ENCODE assay signal across 8 cellular contexts in the genomic region with DNA sequence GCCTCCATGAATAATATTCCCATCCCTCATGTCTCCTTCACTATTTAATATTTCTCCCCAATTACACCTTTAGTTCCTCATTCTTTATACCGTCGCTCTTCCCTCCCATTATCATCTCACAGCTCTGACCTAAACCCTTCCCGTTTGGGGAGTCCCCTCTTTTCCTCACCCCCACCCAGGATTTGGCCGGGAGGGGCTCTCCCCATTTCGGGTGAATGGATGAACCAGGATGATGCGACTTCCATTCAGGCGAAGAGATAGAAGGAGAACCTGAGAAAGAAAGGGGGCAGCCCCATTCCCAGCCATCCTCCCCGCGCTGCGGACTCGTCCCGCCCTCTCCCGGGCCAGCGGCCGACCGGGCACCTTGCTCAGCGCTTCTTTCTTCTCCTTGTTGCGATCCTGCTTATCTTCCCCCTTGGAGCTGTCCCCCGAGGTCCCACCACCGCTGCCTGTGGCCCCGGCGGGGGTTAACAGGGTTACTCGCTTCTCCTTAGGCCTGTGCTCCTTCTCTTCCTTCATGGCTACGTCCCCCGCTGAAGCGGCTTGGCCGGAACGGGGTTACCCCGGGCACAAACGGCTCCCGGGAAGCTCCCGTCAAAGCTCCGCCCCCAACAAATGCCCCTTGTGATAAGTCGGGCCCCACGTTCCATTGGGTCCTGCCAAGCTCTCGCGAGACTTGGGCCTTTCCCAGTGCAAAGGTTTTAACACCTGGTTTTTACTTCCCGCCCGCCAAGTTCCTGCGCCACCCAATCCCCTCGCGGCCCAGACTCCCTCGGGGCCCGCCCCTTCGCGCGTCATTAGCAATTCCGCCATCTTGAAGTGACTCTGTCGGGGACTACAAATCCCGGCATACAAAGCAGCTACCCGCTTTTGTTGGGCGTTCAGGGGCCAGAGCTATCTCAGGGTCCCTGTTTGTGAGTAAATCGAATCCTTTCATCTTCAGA. TPM values are rescaled to one million over a fixed set of nuclear protein-coding genes. Genes with fewer than 3 reads are reported as not detected.
A peak's percentile ranks its signal among the peaks of the same experiment; 100 is the strongest.
DNase-seq lines count a peak whose midpoint lies in the region; ATAC-seq and TF ChIP-seq lines count a peak whose summit lies in the region.

A gene with protein sequence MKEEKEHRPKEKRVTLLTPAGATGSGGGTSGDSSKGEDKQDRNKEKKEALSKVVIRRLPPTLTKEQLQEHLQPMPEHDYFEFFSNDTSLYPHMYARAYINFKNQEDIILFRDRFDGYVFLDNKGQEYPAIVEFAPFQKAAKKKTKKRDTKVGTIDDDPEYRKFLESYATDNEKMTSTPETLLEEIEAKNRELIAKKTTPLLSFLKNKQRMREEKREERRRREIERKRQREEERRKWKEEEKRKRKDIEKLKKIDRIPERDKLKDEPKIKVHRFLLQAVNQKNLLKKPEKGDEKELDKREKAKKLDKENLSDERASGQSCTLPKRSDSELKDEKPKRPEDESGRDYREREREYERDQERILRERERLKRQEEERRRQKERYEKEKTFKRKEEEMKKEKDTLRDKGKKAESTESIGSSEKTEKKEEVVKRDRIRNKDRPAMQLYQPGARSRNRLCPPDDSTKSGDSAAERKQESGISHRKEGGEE (minus strand): TSS at position 554 of the 944 bp plus-strand sequence. CDS start 35 bp downstream, at position 519.

- peaks cover 9% of the 10 kb centered on the region for H3K4me1 Mint-ChIP-seq in Calu3 (ENCODE audit: low read depth, unreplicated experiment)
- H3K4me1 Mint-ChIP-seq in endothelial cell (ENCODE audit: unreplicated experiment), result peaks cover 6% of the 10 kb centered on the region
- H3K4me1 Mint-ChIP-seq in mesothelial cell of epicardium, result peaks cover 12% of the 10 kb centered on the region

- no peaks in the 10 kb centered on the region for H3K9me2 ChIP-seq in OCI-LY1 (ENCODE audit: low read depth, low read length)

- DNase-seq in Calu3 (peak; percentile 96), endothelial cell (ENCODE audit: low spot score) (peak; percentile 85), mesothelial cell of epicardium (ENCODE audit: low spot score in 2 of 2, unreplicated experiment in 2 of 2) (peak; percentile 88 to 93)
- peak; percentile 91 for DNase-seq in activated CD8-positive, alpha-beta memory T cell treated with anti-CD3 and anti-CD28 coated beads, Interleukin-2, amount 50 U/mL, for 48 hours
- peak; percentile 85 to 89 for DNase-seq in stimulated activated CD8-positive, alpha-beta memory T cell treated with anti-CD3 and anti-CD28 coated beads, Interleukin-15, amount 100 ng/mL, for 48 hours (ENCODE audit: low read depth in 2 of 2)

- TF ChIP-seq CTCF in Calu3 (IDR thresholded peaks at IDR 0.05; ENCODE audit: unreplicated experiment), result no peak
- no peak for TF ChIP-seq CTCF in OCI-LY1 (IDR thresholded peaks at IDR 0.05; ENCODE audit: low read length)
- no peak for TF ChIP-seq CTCF in endothelial cell (IDR thresholded peaks at IDR 0.05; ENCODE audit: unreplicated experiment)
- TF ChIP-seq CTCF in mesothelial cell of epicardium (IDR thresholded peaks at IDR 0.05; ENCODE audit: unreplicated experiment), result no peak

- intact Hi-C loops in Calu3 (cut with micrococcal nuclease; ENCODE audit: unreplicated experiment), result no loop called here

- ATAC-seq in GM21447 (IDR thresholded peaks at IDR 0.05; ENCODE audit: unreplicated experiment), result peak; percentile 97

- H4K20me1 ChIP-seq in OCI-LY1 (ENCODE audit: insufficient read depth, low read length), result no peaks in the 10 kb centered on the region

- peaks cover 9% of the 10 kb centered on the region for H3K79me2 ChIP-seq in OCI-LY1 (ENCODE audit: insufficient read depth, low read length)

- H3K4me3 Mint-ChIP-seq in Calu3 (ENCODE audit: low read depth, unreplicated experiment), result peak within 1 kb of the TSS; percentile 84
- peak within 1 kb of the TSS; percentile 99 for H3K4me3 Mint-ChIP-seq in endothelial cell (ENCODE audit: unreplicated experiment)
- H3K4me3 Mint-ChIP-seq in mesothelial cell of epicardium, result peak within 1 kb of the TSS; percentile 96

- no peaks in the 10 kb centered on the region for H3F3A ChIP-seq in OCI-LY1 (ENCODE audit: insufficient read depth, low read length)

- H3K27ac ChIP-seq in HUES64 (ENCODE audit: low read depth, low read length) (peak within 1 kb of the TSS; percentile 92), OCI-LY1 (ENCODE audit: low read depth, low read length, poor library complexity, severe bottlenecking) (no peak within 1 kb of the TSS)

- H3K36me3 ChIP-seq in HUES64 (ENCODE audit: insufficient read depth, low read length), result peaks cover 37% of the 10 kb centered on the region
- H3K36me3 ChIP-seq in OCI-LY1 (ENCODE audit: insufficient read depth, low read length), result peaks cover 26% of the 10 kb centered on the region

- H3K4me1 ChIP-seq in HUES64 (ENCODE audit: insufficient read depth, low read length) (no peaks in the 10 kb centered on the region), OCI-LY1 (ENCODE audit: insufficient read depth, low read length, severe bottlenecking) (peaks cover 19% of the 10 kb centered on the region)

- no peaks in the 10 kb centered on the region for H3K9me3 ChIP-seq in HUES64 (ENCODE audit: insufficient read depth, low read depth, low read length)
- no peaks in the 10 kb centered on the region for H3K9me3 ChIP-seq in OCI-LY1 (ENCODE audit: low read length)

- peaks cover 34% of the 10 kb centered on the region for H3K36me3 Mint-ChIP-seq in Calu3 (ENCODE audit: insufficient read depth, unreplicated experiment)
- H3K36me3 Mint-ChIP-seq in endothelial cell (ENCODE audit: low read depth, unreplicated experiment), result peaks cover 5% of the 10 kb centered on the region
- peaks cover 16% of the 10 kb centered on the region for H3K36me3 Mint-ChIP-seq in mesothelial cell of epicardium

- H3K4me2 ChIP-seq in OCI-LY1 (ENCODE audit: low read length), result peak within 1 kb of the TSS; percentile 79

- under 1% methylated on average over 53 of the region's 53 CpGs for WGBS in HUES64

- H3K4me3 ChIP-seq in HUES64 (ENCODE audit: low read length) (peak within 1 kb of the TSS; percentile 99), OCI-LY1 (ENCODE audit: low read depth, low read length, poor library complexity, severe bottlenecking) (peak within 1 kb of the TSS; percentile 76)

- no peaks in the 10 kb centered on the region for H3K27me3 Mint-ChIP-seq in Calu3 (ENCODE audit: unreplicated experiment)
- H3K27me3 Mint-ChIP-seq in endothelial cell (ENCODE audit: unreplicated experiment), result no peaks in the 10 kb centered on the region
- peaks cover 2% of the 10 kb centered on the region for H3K27me3 Mint-ChIP-seq in mesothelial cell of epicardium (ENCODE audit: low read depth)

- CTCF ChIA-PET in Calu3 (lab: Charles Lee), result interaction anchor here (0.8 to 1.4 kb wide), 4 partner anchors 18 to 243 kb away, joined by 3 to 6 read pairs (median 6); partner anchors contain the start of genes RNF113A and RPL39

- no TSS peak for BruUV-seq in Calu3 (replicated peaks; lab: Mats Ljungman, UMichigan)

- peak within 1 kb of the TSS; percentile 97 for H3K9ac ChIP-seq in HUES64 (ENCODE audit: low read depth, low read length)
- H3K9ac ChIP-seq in OCI-LY1 (ENCODE audit: low read length), result peak within 1 kb of the TSS; percentile 86

- peak within 1 kb of the TSS; percentile 100 for H2AFZ ChIP-seq in OCI-LY1 (ENCODE audit: low read length)

- H3K9me3 Mint-ChIP-seq in Calu3 (ENCODE audit: low read depth, unreplicated experiment) (no peaks in the 10 kb centered on the region), endothelial cell (ENCODE audit: unreplicated experiment) (no peaks in the 10 kb centered on the region), mesothelial cell of epicardium (peaks cover 25% of the 10 kb centered on the region)

- H3K27ac Mint-ChIP-seq in Calu3 (ENCODE audit: unreplicated experiment) (peak within 1 kb of the TSS; percentile 91), endothelial cell (ENCODE audit: unreplicated experiment) (peak within 1 kb of the TSS; percentile 96), mesothelial cell of epicardium (peak within 1 kb of the TSS; percentile 99)

- H3K27me3 ChIP-seq in HUES64 (ENCODE audit: insufficient read depth, low read length) (no peaks in the 10 kb centered on the region), OCI-LY1 (ENCODE audit: insufficient read depth, low read length) (no peaks in the 10 kb centered on the region)

RNA-seq across cellular contexts. Expression of the gene that starts here (rescaled TPM):
- total RNA-seq in Calu3 (2022), result 15.6 and 17.2 TPM in 2 replicates
- 27.7 TPM for polyA plus RNA-seq in HUES64 (2013, experiment 1 of 2)
- 28.4 TPM for polyA plus RNA-seq in HUES64 (2013, experiment 2 of 2)
- 11.8 TPM for total RNA-seq in endothelial cell (ENCODE audit: unreplicated experiment)
- total RNA-seq in mesothelial cell of epicardium, result 20.7 to 21.5 TPM (median 20.8 TPM) in 3 replicates
